ENCODE assay signal across 18 cellular contexts in the genomic region with DNA sequence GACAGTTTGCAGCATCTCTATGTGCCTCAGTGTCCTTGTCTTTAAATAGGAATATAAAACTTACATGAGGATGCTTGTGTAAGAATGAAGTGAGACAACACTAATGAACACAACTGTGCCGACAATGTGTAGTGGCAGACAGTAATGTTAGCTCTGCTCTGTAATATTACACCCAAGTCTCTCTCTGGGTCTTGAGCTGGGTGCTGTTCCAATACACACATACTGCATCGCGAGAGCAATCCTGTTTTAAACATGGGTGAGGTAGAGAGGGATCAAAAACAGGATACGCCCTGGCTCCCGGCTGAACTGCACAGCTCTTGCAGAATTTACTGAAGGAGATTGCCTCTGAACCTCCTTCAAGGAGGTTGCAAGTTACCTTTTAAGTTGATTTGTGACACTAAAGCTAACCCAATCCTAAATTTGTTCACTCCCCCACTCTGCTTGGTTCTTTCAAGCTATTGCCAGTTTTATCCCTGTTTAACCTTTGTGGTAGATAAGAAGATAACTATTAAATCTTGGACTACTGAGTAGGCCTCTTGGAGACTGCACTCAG.
A peak's percentile ranks its signal among the peaks of the same experiment; 100 is the strongest.
DNase-seq lines count a peak whose midpoint lies in the region; FAIRE-seq and TF ChIP-seq lines count a peak whose summit lies in the region.
"Had no signal": no experiment of that assay in that cellular context is flagged by ENCODE, and none has a peak within 500 bp of the region (broad histone marks: within the 10 kb centered on the region; RNA-seq: fewer than 3 reads in every experiment).

No MANE protein-coding gene starts in this region.

- no peaks in the 10 kb centered on the region for H3K9me3 ChIP-seq in H9 (ENCODE audit: control insufficient read depth, low read depth, low read length)
- H3K9me3 ChIP-seq: SJSA1 had no signal

- H3K23me2 ChIP-seq in H9 (ENCODE audit: insufficient read length, low read depth, low read length, poor library complexity, severe bottlenecking), result no peaks in the 10 kb centered on the region

- no peak overlapping the region for H3K14ac ChIP-seq in H9 (ENCODE audit: insufficient read depth, low read length)

- no peak overlapping the region for H3K56ac ChIP-seq in H9 (ENCODE audit: insufficient read length, low read depth, low read length)

- H3K36me3 Mint-ChIP-seq in H9 (ENCODE audit: insufficient read depth in 1 of 3, low read depth in 3 of 3), result peaks cover 0 to 18% (median 7%) of the 10 kb centered on the region in 3 experiments; a peak in 5 of 7 replicates
- H3K36me3 Mint-ChIP-seq: CD14-positive monocyte had no signal

- H2BK120ac ChIP-seq in H9 (ENCODE audit: low read depth, low read length, poor library complexity, severe bottlenecking), result no peak overlapping the region

- TF ChIP-seq CTCF in 22Rv1 (IDR thresholded peaks at IDR 0.05), result no peak
- TF ChIP-seq CTCF in H9 (conservative IDR thresholded peaks at IDR 0.05), result no peak

- DNase-seq in H9 (no peak), NCI-H69 (lab: John Stamatoyannopoulos, UW) (peak; percentile 85), iPS-NIHi11 (ENCODE audit: low spot score) (peak; percentile 17), GM12892 (ENCODE audit: insufficient read length) (no peak), HK-2 (ENCODE audit: unreplicated experiment) (no peak), islet precursor cell (no peak)
- DNase-seq in activated T-cell treated with anti-CD3 and anti-CD28 coated beads, Interleukin-2, amount 50 U/mL, for 1 hour, result no peak
- DNase-seq: ACHN, AML-193, KG1, NCI-H1417 treated with DMSO at 0.1 percent for 48 hours, NCI-H1930, NCI-H774, PC-9 had no signal

- H2AK5ac ChIP-seq in H9 (ENCODE audit: insufficient read length, low read length), result no peak overlapping the region

- peak overlapping the region; percentile 14 for H2BK20ac ChIP-seq in H9 (ENCODE audit: low read depth, low read length, poor library complexity, severe bottlenecking)

- H3T11ph ChIP-seq in H9 (ENCODE audit: low read length), result no peak overlapping the region

- no peaks in the 10 kb centered on the region for H4K20me1 ChIP-seq in H9 (ENCODE audit: control insufficient read depth, insufficient read depth, insufficient read length)

- H3K4me2 ChIP-seq in H9 (ENCODE audit: insufficient read depth, insufficient read length, low read length), result no peak overlapping the region
- H3K4me2 ChIP-seq: PC-9 had no signal

- H3K18ac ChIP-seq in H9 (ENCODE audit: insufficient read length, low read depth, low read length), result no peak overlapping the region

- H4K91ac ChIP-seq in H9 (ENCODE audit: insufficient read length, low read depth, low read length), result no peak overlapping the region

- H3K27ac ChIP-seq in 22Rv1 (0 out of 2 replicates have a peak overlapping the region, but pooled peaks have one; percentile 17), H9 (ENCODE audit: insufficient read length, low read depth, low read length) (no peak overlapping the region)
- H3K27ac ChIP-seq: PC-9, SJSA1 had no signal

- WGBS in H9 (ENCODE audit: extremely low coverage, insufficient read length, low lambda C conversion rate), result no CpG with 5 or more reads among the region's 5 CpGs

- peaks cover 23 to 25% of the 10 kb centered on the region in 2 experiments for H3K4me1 Mint-ChIP-seq in H9
- H3K4me1 Mint-ChIP-seq: CD14-positive monocyte had no signal

- H4K5ac ChIP-seq in H9 (ENCODE audit: insufficient read length, low read depth, low read length), result no peak overlapping the region

- FAIRE-seq in GM12892 (lab: Jason Lieb, UNC), result no peak
- FAIRE-seq: HepG2 had no signal

- H2BK5ac ChIP-seq in H9 (ENCODE audit: insufficient read length, low read length), result no peak overlapping the region

- H4K8ac ChIP-seq in H9 (replicated peaks; ENCODE audit: insufficient read length, low read depth, low read length), result no peak overlapping the region

- no peak overlapping the region for H3K4me3 Mint-ChIP-seq in H9
- H3K4me3 Mint-ChIP-seq: CD14-positive monocyte had no signal

- H3K27me3 Mint-ChIP-seq in H9 (ENCODE audit: low read depth), result no peaks in the 10 kb centered on the region

- H3K79me1 ChIP-seq in H9 (ENCODE audit: insufficient read depth, low read depth, low read length, poor library complexity, severe bottlenecking), result no peaks in the 10 kb centered on the region

- H3K9ac ChIP-seq in H9 (ENCODE audit: extremely low read depth, insufficient read length, low read length), result no peak overlapping the region

- H2BK15ac ChIP-seq in H9 (ENCODE audit: low read depth, low read length), result no peak overlapping the region

- H3K4ac ChIP-seq in H9 (ENCODE audit: low read depth, low read length), result no peak overlapping the region

- peak overlapping the region; percentile 82 for H2AFZ ChIP-seq in H9 (ENCODE audit: low read length)
- H2AFZ ChIP-seq: PC-9 had no signal

- no peak overlapping the region for H3K23ac ChIP-seq in H9 (ENCODE audit: insufficient read length, low read depth, low read length)

- H3K9me3 Mint-ChIP-seq in H9, result peaks cover 14 to 15% of the 10 kb centered on the region in 2 experiments

- H2BK12ac ChIP-seq in H9 (ENCODE audit: insufficient read length, low read depth, low read length), result no peak overlapping the region

- H3K27me3 ChIP-seq in H9 (ENCODE audit: insufficient read depth, low read length), result no peaks in the 10 kb centered on the region
- H3K27me3 ChIP-seq: SJSA1 had no signal

- no peaks in the 10 kb centered on the region for H3K79me2 ChIP-seq in H9 (ENCODE audit: insufficient read depth, low read length)

- peaks cover 5% of the 10 kb centered on the region; the same call in 1 of the 2 replicates for H3K4me1 ChIP-seq in H9 (ENCODE audit: insufficient read depth, low read length)
- H3K4me1 ChIP-seq: SJSA1 had no signal

- H3K27ac Mint-ChIP-seq in H9, result peak overlapping the region in 1 of 3 experiments; percentile 88; a peak in 2 of 7 replicates
- H3K27ac Mint-ChIP-seq: CD14-positive monocyte had no signal

- TF ChIP-seq POLR2A in GM12892 (IDR thresholded peaks at IDR 0.05; ENCODE audit: low read depth, low read length), result no peak

Comparison
In these comparisons a context has a peak if more than half of its experiments do, and no peak if none do; other contexts are left out.
1. DNase-seq: peak in NCI-H69 (single experiment) and iPS-NIHi11 (single experiment); none in H9 (single experiment), GM12892 (single experiment), HK-2 (single experiment), activated T-cell treated with anti-CD3 and anti-CD28 coated beads, Interleukin-2, amount 50 U/mL, for 1 hour (single experiment) and islet precursor cell (single experiment).